Comparison of ENCODE assay signal across 19 cellular contexts in the genomic region with DNA sequence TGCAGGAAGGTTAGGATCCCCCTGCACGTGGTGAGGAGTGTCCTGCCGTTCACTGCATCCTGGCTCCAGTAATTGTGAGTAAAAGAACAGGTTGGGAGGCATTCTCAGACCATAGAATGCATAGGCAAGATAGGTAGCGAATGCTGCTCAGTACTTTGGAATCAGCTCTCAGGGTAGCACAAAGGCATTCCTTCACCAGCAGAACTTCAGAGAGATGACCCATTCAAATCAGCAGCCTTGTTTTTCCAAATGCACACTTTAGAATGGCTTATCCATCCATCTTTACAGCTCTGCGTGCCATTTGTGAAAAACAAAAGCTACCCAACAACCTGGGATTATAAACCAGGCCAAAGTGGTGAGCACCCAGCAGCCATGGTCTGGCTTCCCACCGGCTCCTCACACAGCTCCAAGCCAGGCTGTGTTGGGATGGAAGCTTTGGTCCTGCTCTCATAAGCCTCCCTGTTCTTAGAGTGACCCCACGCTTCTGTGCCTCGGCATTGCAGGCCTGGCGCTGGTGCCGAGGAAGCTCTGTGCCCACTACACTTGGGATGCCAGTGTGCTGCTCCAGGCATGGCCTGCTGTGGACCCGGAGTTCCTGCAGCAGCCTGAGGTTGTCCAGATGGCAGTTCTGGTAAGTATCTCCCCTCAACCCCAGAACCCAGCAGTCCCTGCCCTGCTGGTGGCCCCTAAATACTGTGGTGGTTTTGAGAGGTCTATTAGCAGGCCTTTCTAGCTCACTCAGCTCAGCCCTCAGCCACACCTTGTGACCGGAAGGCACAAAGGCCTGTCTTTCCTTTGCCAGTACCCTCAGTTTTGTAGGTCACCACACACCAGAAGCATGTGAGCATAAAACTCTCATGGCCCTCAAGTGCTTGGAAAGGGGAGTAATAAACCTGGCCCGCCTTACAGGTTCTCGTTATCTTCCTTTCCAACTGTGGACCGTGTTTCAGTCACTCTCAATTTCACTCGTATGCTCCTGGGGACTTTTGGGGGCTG. TPM values are rescaled to one million over a fixed set of nuclear protein-coding genes. Genes with fewer than 3 reads are reported as not detected.
DNase-seq lines count a peak whose midpoint lies in the region; ATAC-seq and TF ChIP-seq lines count a peak whose summit lies in the region.
"Had no signal": no experiment of that assay in that cellular context is flagged by ENCODE, and none has a peak within 500 bp of the region (broad histone marks: within the 10 kb centered on the region; RNA-seq: fewer than 3 reads in every experiment).

No MANE protein-coding gene starts in this region.

- DNase-seq in Right ventricle myocardium superior, result peak; percentile 48
- no peak for DNase-seq in cardiac septum (ENCODE audit: low spot score)
- DNase-seq in immature natural killer cell, result peak in 2 of 3 donors; percentile 6 to 19
- no peak for DNase-seq in neural crest cell (ENCODE audit: low read depth, low spot score)
- no peak for DNase-seq in type B pancreatic cell (ENCODE audit: extremely low spot score, unreplicated experiment)
- no peak for DNase-seq in NCI-H1436 treated with DMSO at 0.1 percent for 48 hours (lab: John Stamatoyannopoulos, UW)
- no peak for DNase-seq in HT-29 (ENCODE audit: low spot score)
- DNase-seq: 8988T, Caco-2, DMS53, GM23248, NCI-H1092, NCI-H1694, NCI-H510A, NCI-H82, SHP77 treated with DMSO at 0.1 percent for 48 hours had no signal

- intact Hi-C loops in Right ventricle myocardium superior (cut with DNase I) (no loop called here), cardiac septum (cut with DNase I) (no loop called here)

- H3K9me3 Mint-ChIP-seq in immature natural killer cell (no peaks in the 10 kb centered on the region), neural crest cell (no peaks in the 10 kb centered on the region), type B pancreatic cell (no peaks in the 10 kb centered on the region)

- no peak for TF ChIP-seq EP300 in gastroesophageal sphincter (IDR thresholded peaks at IDR 0.05)

- H3K36me3 ChIP-seq in gastroesophageal sphincter, result peaks cover 0 to 10% of the 10 kb centered on the region in 2 donors

- H3K4me1 ChIP-seq in gastroesophageal sphincter, result peaks cover 0 to 21% (median 0%) of the 10 kb centered on the region in 3 donors
- H3K4me1 ChIP-seq: Caco-2 had no signal

- H3K4me3 Mint-ChIP-seq in immature natural killer cell (peak overlapping the region in 3 of 5 donors; percentile 7 to 24 (median 17)), neural crest cell (no peak overlapping the region), type B pancreatic cell (no peak overlapping the region)

- ATAC-seq in Right ventricle myocardium superior (ENCODE audit: poor library complexity) (peak; percentile 21), gastroesophageal sphincter (no peak)
- ATAC-seq: Panc1 had no signal

- H3K27ac Mint-ChIP-seq in immature natural killer cell (peak overlapping the region; percentile 15 to 96 (median 70)), neural crest cell (ENCODE audit: unreplicated experiment) (peak overlapping the region; percentile 50), type B pancreatic cell (no peak overlapping the region)

- WGBS in gastroesophageal sphincter (ENCODE audit: low coverage in 1 of 2), 2 donors, result 92 to 99% methylated on average over 7 to 8 of the region's 15 CpGs

- no peaks in the 10 kb centered on the region for H3K27me3 ChIP-seq in gastroesophageal sphincter

- no peaks in the 10 kb centered on the region for H3K9me3 ChIP-seq in gastroesophageal sphincter
- H3K9me3 ChIP-seq: Caco-2 had no signal

- H3K36me3 Mint-ChIP-seq in immature natural killer cell (peaks cover 6 to 24% (median 13%) of the 10 kb centered on the region in 3 donors), neural crest cell (ENCODE audit: low read depth) (peaks cover 6% of the 10 kb centered on the region), type B pancreatic cell (peaks cover 7% of the 10 kb centered on the region)

- no peak overlapping the region for H3K27ac ChIP-seq in gastroesophageal sphincter
- H3K27ac ChIP-seq: GM23248, KMS-11 had no signal

- H3K27me3 Mint-ChIP-seq in immature natural killer cell (ENCODE audit: low read depth in 3 of 3), result peaks cover 0 to 7% (median 0%) of the 10 kb centered on the region in 3 donors
- no peaks in the 10 kb centered on the region for H3K27me3 Mint-ChIP-seq in neural crest cell (ENCODE audit: low read depth)
- H3K27me3 Mint-ChIP-seq in type B pancreatic cell, result no peaks in the 10 kb centered on the region

- TF ChIP-seq CTCF in neural crest cell (conservative IDR thresholded peaks at IDR 0.05) (no peak), type B pancreatic cell (conservative IDR thresholded peaks at IDR 0.05) (no peak), gastroesophageal sphincter (IDR thresholded peaks at IDR 0.05) (no peak)

- no peak overlapping the region for H3K4me3 ChIP-seq in gastroesophageal sphincter
- H3K4me3 ChIP-seq: GM23248 had no signal

- TF ChIP-seq POLR2A in gastroesophageal sphincter (IDR thresholded peaks at IDR 0.05), result no peak

- peaks cover 44 to 48% of the 10 kb centered on the region in 2 donors for H3K4me1 Mint-ChIP-seq in immature natural killer cell
- peaks cover 14% of the 10 kb centered on the region for H3K4me1 Mint-ChIP-seq in neural crest cell
- H3K4me1 Mint-ChIP-seq in type B pancreatic cell (ENCODE audit: unreplicated experiment), result peaks cover 8% of the 10 kb centered on the region

RNA-seq across cellular contexts. Expression of gene LIMD1, which starts 52.9 kb away (rescaled TPM):
- 31.9 TPM for total RNA-seq in Right ventricle myocardium superior
- total RNA-seq in cardiac septum, result 30.5 TPM
- 10 to 100 TPM in 1 of 3 donors, 1 to 10 TPM in 1, under 1 TPM in 1; 0.62 to 12.8 (median 3.5) TPM for polyA plus RNA-seq in immature natural killer cell
- 41.8 and 44.4 TPM in 2 replicates for total RNA-seq in neural crest cell
- total RNA-seq in type B pancreatic cell (ENCODE audit: low replicate concordance), result 24.1 and 26.2 TPM in 2 replicates
- total RNA-seq in gastroesophageal sphincter, result 10 to 100 TPM; 17.3 to 42.7 (median 33.3) TPM
- total RNA-seq in HT-29 (2014; rRNA removed; shearing (Covaris generic)), result 14.5 and 17.1 TPM in 2 replicates

Comparison
In these comparisons a context has a peak if more than half of its experiments do, and no peak if none do; other contexts are left out.
1. DNase-seq: peak in Right ventricle myocardium superior (single experiment) and immature natural killer cell (2 of 3); none in cardiac septum (single experiment), neural crest cell (single experiment), type B pancreatic cell (single experiment), NCI-H1436 treated with DMSO at 0.1 percent for 48 hours (single experiment) and HT-29 (single experiment).
2. H3K4me3 Mint-ChIP-seq: peak in immature natural killer cell (3 of 5); none in neural crest cell (single experiment) and type B pancreatic cell (single experiment).